19 cellular contexts compared by ENCODE assay signal in genomic region chr6:20998748-20999448, GRCh38.
A peak's percentile ranks its signal among the peaks of the same experiment; 100 is the strongest.
DNase-seq lines count a peak whose midpoint lies in the region; ATAC-seq and TF ChIP-seq lines count a peak whose summit lies in the region.
"Had no signal": no experiment of that assay in that cellular context is flagged by ENCODE, and none has a peak within 500 bp of the region (broad histone marks: within the 10 kb centered on the region; RNA-seq: fewer than 3 reads in every experiment).

No MANE protein-coding gene starts in this region.

- POLR2A ChIA-PET in GM10248 (lab: Yijun Ruan, JAX): no interaction called here

- peaks cover 11% of the 10 kb centered on the region for H3K4me1 Mint-ChIP-seq in memory B cell

- peak overlapping the region; percentile 11 for H3K27ac Mint-ChIP-seq in memory B cell
- H3K27ac Mint-ChIP-seq: HFFc6 had no signal

- CTCF ChIA-PET in GM10248 (lab: Yijun Ruan, JAX): interaction anchor here (0.7 kb wide), 1 partner anchor 21 kb away, joined by 3 read pairs; no protein-coding TSS in a partner anchor

- DNase-seq in GM10248 (ENCODE audit: extremely low spot score) (peak; percentile 14), memory B cell (ENCODE audit: low spot score in 2 of 2) (no peak), SJCRH30 (no peak), medulla oblongata (ENCODE audit: extremely low spot score) (no peak)
- DNase-seq: C1 segment of cervical spinal cord, DND-41, GOT3, HFFc6, NCI-H1105 treated with DMSO at 0.1 percent for 48 hours, NCI-H1694 treated with DMSO at 0.1 percent for 48 hours, NCI-H69, PC-3, SW 1271 had no signal

- H3K4me1 ChIP-seq in SJCRH30: no peaks in the 10 kb centered on the region

- peak; percentile 42 for ATAC-seq in GM21390 (IDR thresholded peaks at IDR 0.05; ENCODE audit: unreplicated experiment)
- peak; percentile 40 for ATAC-seq in HG03558 (IDR thresholded peaks at IDR 0.05; ENCODE audit: extremely low read depth, unreplicated experiment)
- no peak for ATAC-seq in memory B cell (ENCODE audit: low read depth)
- ATAC-seq in HG03354 (IDR thresholded peaks at IDR 0.05; ENCODE audit: poor library complexity, severe bottlenecking, unreplicated experiment): no peak
- ATAC-seq: A549, PC-3 had no signal

- no peaks in the 10 kb centered on the region for H3K9me3 ChIP-seq in SJCRH30 (replicated peaks)
- H3K9me3 ChIP-seq: A549, SJSA1 had no signal

- H3K27ac ChIP-seq in SJCRH30: no peak overlapping the region
- H3K27ac ChIP-seq: A549, RWPE1 had no signal

- no peak for TF ChIP-seq CTCF in GM10248 (IDR thresholded peaks at IDR 0.05; ENCODE audit: control extremely low read depth, extremely low read depth, low read depth, missing control alignments)

- H3K9me3 Mint-ChIP-seq in memory B cell: peaks cover 4% of the 10 kb centered on the region
- H3K9me3 Mint-ChIP-seq: HFFc6 had no signal

- H3K36me3 ChIP-seq in SJCRH30: no peaks in the 10 kb centered on the region

- no peak overlapping the region for H3K4me3 ChIP-seq in SJCRH30
- H3K4me3 ChIP-seq: A549, SJSA1 had no signal

- H3K36me3 Mint-ChIP-seq in memory B cell: peaks cover 37% of the 10 kb centered on the region

- no peaks in the 10 kb centered on the region for H3K27me3 ChIP-seq in SJCRH30
- H3K27me3 ChIP-seq: SJSA1 had no signal

- no peak overlapping the region for H3K4me3 Mint-ChIP-seq in memory B cell
- H3K4me3 Mint-ChIP-seq: HFFc6 had no signal

- no peaks in the 10 kb centered on the region for H3K27me3 Mint-ChIP-seq in memory B cell

Comparison
In these comparisons a context has a peak if more than half of its experiments do, and no peak if none do; other contexts are left out.
1. ATAC-seq: peak in GM21390 (single experiment) and HG03558 (single experiment); none in memory B cell (single experiment) and HG03354 (single experiment).